1 cellular context compared by ENCODE assay signal in the genomic region with DNA sequence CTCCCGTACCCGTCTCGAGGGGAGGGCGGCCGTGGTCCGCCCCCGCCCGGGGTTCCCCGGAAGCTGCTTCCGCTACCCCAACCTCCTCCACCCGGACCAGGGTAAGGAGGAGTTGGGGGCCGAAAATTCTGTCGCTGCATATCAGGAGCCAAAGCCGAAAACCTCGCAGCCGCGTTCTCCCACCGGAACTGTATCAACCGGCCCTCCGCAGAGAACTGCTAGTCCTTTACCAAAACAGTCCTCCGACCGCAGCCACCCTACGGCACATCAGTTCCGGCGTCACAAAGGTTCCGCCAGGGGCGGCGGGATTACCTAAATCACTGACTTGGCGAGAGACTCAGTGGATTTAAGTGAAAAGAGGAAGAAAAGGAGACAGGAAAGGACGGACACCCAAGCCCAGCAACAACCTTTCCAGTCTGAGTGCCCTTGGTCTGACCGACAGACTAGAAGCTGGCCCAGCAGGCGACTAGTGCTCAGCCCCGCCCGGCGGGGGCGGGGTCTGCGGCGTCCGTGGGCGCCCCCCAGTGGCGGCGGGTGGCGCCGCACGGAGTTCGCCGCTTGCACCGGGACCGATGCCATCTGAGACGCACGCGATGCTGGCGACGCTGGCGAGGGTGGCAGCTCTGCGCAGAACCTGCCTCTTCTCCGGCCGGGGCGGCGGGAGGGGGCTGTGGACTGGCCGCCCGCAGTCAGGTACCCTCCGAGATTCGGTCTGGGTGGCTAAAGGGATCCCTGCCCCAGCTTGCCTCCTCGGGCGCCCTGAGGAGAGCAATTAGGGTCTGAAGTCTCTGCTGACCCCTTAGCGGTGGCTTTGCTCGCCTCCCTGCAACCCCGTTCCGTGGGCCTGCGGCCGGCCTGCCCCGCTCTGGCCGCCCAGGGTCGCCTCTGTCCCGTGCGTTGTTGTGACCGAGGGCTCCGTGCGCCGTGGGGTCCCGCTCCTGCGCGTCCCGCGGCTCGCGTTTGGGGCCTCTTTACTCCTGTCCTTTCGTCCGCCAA.
A peak's percentile ranks its signal among the peaks of the same experiment; 100 is the strongest.
TF ChIP-seq lines count a peak whose summit lies in the region.

A gene (minus strand): TSS at position 195 of the 996 bp plus-strand sequence. CDS start 55 bp downstream, at position 140.
A gene (plus strand): TSS at position 578 of the 996 bp plus-strand sequence.

TF ChIP-seq in K562, 482 proteins besides CTCF, POLR2A, EP300 and RAD21 (continued from another document and continues in another):
- TF ChIP-seq, protein P1, sequence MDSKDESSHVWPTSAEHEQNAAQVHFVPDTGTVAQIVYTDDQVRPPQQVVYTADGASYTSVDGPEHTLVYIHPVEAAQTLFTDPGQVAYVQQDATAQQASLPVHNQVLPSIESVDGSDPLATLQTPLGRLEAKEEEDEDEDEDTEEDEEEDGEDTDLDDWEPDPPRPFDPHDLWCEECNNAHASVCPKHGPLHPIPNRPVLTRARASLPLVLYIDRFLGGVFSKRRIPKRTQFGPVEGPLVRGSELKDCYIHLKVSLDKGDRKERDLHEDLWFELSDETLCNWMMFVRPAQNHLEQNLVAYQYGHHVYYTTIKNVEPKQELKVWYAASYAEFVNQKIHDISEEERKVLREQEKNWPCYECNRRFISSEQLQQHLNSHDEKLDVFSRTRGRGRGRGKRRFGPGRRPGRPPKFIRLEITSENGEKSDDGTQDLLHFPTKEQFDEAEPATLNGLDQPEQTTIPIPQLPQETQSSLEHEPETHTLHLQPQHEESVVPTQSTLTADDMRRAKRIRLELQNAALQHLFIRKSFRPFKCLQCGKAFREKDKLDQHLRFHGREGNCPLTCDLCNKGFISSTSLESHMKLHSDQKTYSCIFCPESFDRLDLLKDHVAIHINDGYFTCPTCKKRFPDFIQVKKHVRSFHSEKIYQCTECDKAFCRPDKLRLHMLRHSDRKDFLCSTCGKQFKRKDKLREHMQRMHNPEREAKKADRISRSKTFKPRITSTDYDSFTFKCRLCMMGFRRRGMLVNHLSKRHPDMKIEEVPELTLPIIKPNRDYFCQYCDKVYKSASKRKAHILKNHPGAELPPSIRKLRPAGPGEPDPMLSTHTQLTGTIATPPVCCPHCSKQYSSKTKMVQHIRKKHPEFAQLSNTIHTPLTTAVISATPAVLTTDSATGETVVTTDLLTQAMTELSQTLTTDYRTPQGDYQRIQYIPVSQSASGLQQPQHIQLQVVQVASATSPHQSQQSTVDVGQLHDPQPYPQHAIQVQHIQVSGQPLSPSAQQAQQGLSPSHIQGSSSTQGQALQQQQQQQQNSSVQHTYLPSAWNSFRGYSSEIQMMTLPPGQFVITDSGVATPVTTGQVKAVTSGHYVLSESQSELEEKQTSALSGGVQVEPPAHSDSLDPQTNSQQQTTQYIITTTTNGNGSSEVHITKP (IDR thresholded peaks at IDR 0.05; ENCODE audit: partially characterized antibody), result peak; percentile 58
- no peak for TF ChIP-seq ZNF140 (CRISPR knock-in tag; IDR thresholded peaks at IDR 0.05)
- TF ChIP-seq, protein P2, sequence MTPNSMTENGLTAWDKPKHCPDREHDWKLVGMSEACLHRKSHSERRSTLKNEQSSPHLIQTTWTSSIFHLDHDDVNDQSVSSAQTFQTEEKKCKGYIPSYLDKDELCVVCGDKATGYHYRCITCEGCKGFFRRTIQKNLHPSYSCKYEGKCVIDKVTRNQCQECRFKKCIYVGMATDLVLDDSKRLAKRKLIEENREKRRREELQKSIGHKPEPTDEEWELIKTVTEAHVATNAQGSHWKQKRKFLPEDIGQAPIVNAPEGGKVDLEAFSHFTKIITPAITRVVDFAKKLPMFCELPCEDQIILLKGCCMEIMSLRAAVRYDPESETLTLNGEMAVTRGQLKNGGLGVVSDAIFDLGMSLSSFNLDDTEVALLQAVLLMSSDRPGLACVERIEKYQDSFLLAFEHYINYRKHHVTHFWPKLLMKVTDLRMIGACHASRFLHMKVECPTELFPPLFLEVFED (CRISPR knock-in tag; conservative IDR thresholded peaks at IDR 0.05), result 0 out of 2 replicates have a peak, but pooled peaks have one; percentile 71
- TF ChIP-seq KAT2B (IDR thresholded peaks at IDR 0.05; ENCODE audit: low read depth, low read length), result no peak
- TF ChIP-seq, protein P3, sequence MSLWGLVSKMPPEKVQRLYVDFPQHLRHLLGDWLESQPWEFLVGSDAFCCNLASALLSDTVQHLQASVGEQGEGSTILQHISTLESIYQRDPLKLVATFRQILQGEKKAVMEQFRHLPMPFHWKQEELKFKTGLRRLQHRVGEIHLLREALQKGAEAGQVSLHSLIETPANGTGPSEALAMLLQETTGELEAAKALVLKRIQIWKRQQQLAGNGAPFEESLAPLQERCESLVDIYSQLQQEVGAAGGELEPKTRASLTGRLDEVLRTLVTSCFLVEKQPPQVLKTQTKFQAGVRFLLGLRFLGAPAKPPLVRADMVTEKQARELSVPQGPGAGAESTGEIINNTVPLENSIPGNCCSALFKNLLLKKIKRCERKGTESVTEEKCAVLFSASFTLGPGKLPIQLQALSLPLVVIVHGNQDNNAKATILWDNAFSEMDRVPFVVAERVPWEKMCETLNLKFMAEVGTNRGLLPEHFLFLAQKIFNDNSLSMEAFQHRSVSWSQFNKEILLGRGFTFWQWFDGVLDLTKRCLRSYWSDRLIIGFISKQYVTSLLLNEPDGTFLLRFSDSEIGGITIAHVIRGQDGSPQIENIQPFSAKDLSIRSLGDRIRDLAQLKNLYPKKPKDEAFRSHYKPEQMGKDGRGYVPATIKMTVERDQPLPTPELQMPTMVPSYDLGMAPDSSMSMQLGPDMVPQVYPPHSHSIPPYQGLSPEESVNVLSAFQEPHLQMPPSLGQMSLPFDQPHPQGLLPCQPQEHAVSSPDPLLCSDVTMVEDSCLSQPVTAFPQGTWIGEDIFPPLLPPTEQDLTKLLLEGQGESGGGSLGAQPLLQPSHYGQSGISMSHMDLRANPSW (CRISPR knock-in tag; IDR thresholded peaks at IDR 0.05), result no peak
- TF ChIP-seq ZBTB7A (IDR thresholded peaks at IDR 0.05; ENCODE audit: borderline replicate concordance, control insufficient read depth, low read depth, low read length), result no peak
- TF ChIP-seq SMARCA4 (IDR thresholded peaks at IDR 0.05), result peak; percentile 19; the same call in 1 of the 2 replicates
- TF ChIP-seq, protein P4, sequence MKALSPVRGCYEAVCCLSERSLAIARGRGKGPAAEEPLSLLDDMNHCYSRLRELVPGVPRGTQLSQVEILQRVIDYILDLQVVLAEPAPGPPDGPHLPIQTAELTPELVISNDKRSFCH (CRISPR knock-in tag; IDR thresholded peaks at IDR 0.05), result no peak
- TF ChIP-seq, protein P4 (tag; IDR thresholded peaks at IDR 0.05), result peak; percentile 85
- TF ChIP-seq CHCHD3 (CRISPR knock-in tag; IDR thresholded peaks at IDR 0.05), result 0 out of 2 replicates have a peak, but pooled peaks have one; percentile 55
- no peak for TF ChIP-seq CSDE1 (IDR thresholded peaks at IDR 0.05)
- TF ChIP-seq KAT8 (IDR thresholded peaks at IDR 0.05; ENCODE audit: low read depth), result no peak
- 0 out of 2 replicates have a peak, but pooled peaks have one; percentile 18 for TF ChIP-seq GABPB2 (CRISPR knock-in tag; conservative IDR thresholded peaks at IDR 0.05)
- TF ChIP-seq, protein P5, sequence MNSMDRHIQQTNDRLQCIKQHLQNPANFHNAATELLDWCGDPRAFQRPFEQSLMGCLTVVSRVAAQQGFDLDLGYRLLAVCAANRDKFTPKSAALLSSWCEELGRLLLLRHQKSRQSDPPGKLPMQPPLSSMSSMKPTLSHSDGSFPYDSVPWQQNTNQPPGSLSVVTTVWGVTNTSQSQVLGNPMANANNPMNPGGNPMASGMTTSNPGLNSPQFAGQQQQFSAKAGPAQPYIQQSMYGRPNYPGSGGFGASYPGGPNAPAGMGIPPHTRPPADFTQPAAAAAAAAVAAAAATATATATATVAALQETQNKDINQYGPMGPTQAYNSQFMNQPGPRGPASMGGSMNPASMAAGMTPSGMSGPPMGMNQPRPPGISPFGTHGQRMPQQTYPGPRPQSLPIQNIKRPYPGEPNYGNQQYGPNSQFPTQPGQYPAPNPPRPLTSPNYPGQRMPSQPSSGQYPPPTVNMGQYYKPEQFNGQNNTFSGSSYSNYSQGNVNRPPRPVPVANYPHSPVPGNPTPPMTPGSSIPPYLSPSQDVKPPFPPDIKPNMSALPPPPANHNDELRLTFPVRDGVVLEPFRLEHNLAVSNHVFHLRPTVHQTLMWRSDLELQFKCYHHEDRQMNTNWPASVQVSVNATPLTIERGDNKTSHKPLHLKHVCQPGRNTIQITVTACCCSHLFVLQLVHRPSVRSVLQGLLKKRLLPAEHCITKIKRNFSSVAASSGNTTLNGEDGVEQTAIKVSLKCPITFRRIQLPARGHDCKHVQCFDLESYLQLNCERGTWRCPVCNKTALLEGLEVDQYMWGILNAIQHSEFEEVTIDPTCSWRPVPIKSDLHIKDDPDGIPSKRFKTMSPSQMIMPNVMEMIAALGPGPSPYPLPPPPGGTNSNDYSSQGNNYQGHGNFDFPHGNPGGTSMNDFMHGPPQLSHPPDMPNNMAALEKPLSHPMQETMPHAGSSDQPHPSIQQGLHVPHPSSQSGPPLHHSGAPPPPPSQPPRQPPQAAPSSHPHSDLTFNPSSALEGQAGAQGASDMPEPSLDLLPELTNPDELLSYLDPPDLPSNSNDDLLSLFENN (IDR thresholded peaks at IDR 0.05; ENCODE audit: low read depth in 2 of 2, low read length in 2 of 2), result 0 out of 4 replicates have a peak, but pooled peaks of 1 of the 2 experiments have one; percentile 7
- TF ChIP-seq, protein P6, sequence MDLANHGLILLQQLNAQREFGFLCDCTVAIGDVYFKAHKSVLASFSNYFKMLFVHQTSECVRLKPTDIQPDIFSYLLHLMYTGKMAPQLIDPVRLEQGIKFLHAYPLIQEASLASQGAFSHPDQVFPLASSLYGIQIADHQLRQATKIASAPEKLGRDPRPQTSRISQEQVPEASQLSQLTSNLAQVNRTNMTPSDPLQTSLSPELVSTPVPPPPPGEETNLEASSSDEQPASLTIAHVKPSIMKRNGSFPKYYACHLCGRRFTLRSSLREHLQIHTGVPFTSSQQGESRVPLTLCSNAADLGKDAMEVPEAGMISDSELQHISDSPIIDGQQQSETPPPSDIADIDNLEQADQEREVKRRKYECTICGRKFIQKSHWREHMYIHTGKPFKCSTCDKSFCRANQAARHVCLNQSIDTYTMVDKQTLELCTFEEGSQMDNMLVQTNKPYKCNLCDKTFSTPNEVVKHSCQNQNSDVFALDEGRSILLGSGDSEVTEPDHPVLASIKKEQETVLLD (IDR thresholded peaks at IDR 0.05), result no peak
- peak; percentile 45 for TF ChIP-seq RBM25 (IDR thresholded peaks at IDR 0.05; ENCODE audit: low read depth, low read length, severe bottlenecking)
- TF ChIP-seq ADNP (tag; IDR thresholded peaks at IDR 0.05), result no peak
- peak; percentile 81; the same call in 1 of the 2 replicates for TF ChIP-seq KDM2B (CRISPR knock-in tag; IDR thresholded peaks at IDR 0.05)
- TF ChIP-seq POLR2AphosphoS5 (IDR thresholded peaks at IDR 0.05; ENCODE audit: control insufficient read depth, insufficient read depth, low read depth, low read length), result peak; percentile 84
- TF ChIP-seq FOXK2 (conservative IDR thresholded peaks at IDR 0.05 in 1 of 2, IDR thresholded peaks at IDR 0.05 in 1 of 2; ENCODE audit: low read depth in 2 of 2), result peak; percentile 74 to 81
- no peak for TF ChIP-seq PTRF (tag; IDR thresholded peaks at IDR 0.05)
- TF ChIP-seq, protein P7, sequence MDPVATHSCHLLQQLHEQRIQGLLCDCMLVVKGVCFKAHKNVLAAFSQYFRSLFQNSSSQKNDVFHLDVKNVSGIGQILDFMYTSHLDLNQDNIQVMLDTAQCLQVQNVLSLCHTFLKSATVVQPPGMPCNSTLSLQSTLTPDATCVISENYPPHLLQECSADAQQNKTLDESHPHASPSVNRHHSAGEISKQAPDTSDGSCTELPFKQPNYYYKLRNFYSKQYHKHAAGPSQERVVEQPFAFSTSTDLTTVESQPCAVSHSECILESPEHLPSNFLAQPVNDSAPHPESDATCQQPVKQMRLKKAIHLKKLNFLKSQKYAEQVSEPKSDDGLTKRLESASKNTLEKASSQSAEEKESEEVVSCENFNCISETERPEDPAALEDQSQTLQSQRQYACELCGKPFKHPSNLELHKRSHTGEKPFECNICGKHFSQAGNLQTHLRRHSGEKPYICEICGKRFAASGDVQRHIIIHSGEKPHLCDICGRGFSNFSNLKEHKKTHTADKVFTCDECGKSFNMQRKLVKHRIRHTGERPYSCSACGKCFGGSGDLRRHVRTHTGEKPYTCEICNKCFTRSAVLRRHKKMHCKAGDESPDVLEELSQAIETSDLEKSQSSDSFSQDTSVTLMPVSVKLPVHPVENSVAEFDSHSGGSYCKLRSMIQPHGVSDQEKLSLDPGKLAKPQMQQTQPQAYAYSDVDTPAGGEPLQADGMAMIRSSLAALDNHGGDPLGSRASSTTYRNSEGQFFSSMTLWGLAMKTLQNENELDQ (CRISPR knock-in tag; IDR thresholded peaks at IDR 0.05; ENCODE audit: borderline replicate concordance), result peak; percentile 22; the same call in 1 of the 2 replicates
- 0 out of 2 replicates have a peak, but pooled peaks have one; percentile 6 for TF ChIP-seq ZNF644 (tag; IDR thresholded peaks at IDR 0.05; ENCODE audit: low read depth)
- TF ChIP-seq ARHGAP35 (IDR thresholded peaks at IDR 0.05; ENCODE audit: partially characterized antibody), result no peak
- TF ChIP-seq TEAD1 (CRISPR knock-in tag; IDR thresholded peaks at IDR 0.05), result 0 out of 4 replicates have a peak, but pooled peaks of 1 of the 2 experiments have one; percentile 7
- TF ChIP-seq ATF7 (IDR thresholded peaks at IDR 0.05), result peak; percentile 86
- peak; percentile 6 to 8; a peak in 1 of 4 replicates for TF ChIP-seq TBL1XR1 (IDR thresholded peaks at IDR 0.05; ENCODE audit: low read length in 2 of 2)
- TF ChIP-seq, protein P8, sequence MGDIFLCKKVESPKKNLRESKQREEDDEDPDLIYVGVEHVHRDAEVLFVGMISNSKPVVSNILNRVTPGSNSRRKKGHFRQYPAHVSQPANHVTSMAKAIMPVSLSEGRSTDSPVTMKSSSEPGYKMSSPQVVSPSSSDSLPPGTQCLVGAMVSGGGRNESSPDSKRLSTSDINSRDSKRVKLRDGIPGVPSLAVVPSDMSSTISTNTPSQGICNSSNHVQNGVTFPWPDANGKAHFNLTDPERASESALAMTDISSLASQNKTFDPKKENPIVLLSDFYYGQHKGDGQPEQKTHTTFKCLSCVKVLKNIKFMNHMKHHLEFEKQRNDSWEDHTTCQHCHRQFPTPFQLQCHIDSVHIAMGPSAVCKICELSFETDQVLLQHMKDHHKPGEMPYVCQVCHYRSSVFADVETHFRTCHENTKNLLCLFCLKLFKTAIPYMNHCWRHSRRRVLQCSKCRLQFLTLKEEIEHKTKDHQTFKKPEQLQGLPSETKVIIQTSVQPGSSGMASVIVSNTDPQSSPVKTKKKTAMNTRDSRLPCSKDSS (IDR thresholded peaks at IDR 0.05; ENCODE audit: low read depth, partially characterized antibody), result no peak
- peak; percentile 20; the same call in 1 of the 2 replicates for TF ChIP-seq TAL1 (IDR thresholded peaks at IDR 0.05)
- TF ChIP-seq NBN (IDR thresholded peaks at IDR 0.05; ENCODE audit: low read depth), result peak; percentile 94
- TF ChIP-seq MTA1 (IDR thresholded peaks at IDR 0.05; ENCODE audit: borderline replicate concordance), result no peak
- TF ChIP-seq, protein P9, sequence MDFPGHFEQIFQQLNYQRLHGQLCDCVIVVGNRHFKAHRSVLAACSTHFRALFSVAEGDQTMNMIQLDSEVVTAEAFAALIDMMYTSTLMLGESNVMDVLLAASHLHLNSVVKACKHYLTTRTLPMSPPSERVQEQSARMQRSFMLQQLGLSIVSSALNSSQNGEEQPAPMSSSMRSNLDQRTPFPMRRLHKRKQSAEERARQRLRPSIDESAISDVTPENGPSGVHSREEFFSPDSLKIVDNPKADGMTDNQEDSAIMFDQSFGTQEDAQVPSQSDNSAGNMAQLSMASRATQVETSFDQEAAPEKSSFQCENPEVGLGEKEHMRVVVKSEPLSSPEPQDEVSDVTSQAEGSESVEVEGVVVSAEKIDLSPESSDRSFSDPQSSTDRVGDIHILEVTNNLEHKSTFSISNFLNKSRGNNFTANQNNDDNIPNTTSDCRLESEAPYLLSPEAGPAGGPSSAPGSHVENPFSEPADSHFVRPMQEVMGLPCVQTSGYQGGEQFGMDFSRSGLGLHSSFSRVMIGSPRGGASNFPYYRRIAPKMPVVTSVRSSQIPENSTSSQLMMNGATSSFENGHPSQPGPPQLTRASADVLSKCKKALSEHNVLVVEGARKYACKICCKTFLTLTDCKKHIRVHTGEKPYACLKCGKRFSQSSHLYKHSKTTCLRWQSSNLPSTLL (IDR thresholded peaks at IDR 0.05), result no peak
